Comparison of ENCODE assay signal across 29 cellular contexts in the genomic region with DNA sequence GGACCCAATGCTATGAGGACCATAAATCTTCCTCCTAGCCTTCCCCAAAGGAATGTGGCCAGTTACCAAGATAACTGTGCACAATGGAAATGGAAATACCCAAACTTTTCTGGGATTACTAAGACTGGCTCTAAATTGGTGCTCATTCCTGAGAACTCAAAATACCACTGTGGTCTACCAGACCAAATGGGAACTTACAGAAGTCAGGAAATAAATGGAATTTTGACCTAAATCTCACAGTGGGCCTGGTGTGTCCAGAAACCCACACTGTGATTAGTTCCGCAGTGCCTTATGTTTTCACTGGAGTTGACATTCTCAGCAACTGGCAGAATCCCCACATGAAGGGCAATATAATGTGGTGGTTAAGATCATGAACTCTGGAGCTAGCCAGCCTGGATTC.
DNase-seq lines count a peak whose midpoint lies in the region; ATAC-seq, FAIRE-seq and TF ChIP-seq lines count a peak whose summit lies in the region.
"Had no signal": no experiment of that assay in that cellular context is flagged by ENCODE, and none has a peak within 500 bp of the region (broad histone marks: within the 10 kb centered on the region; RNA-seq: fewer than 3 reads in every experiment).

No MANE protein-coding gene starts in this region.

- H3K4me1 ChIP-seq in GM23248 (ENCODE audit: insufficient read depth), result 0 out of 2 replicates have a peak, but pooled peaks cover 6% of the 10 kb centered on the region
- no peaks in the 10 kb centered on the region for H3K4me1 ChIP-seq in right lobe of liver
- H3K4me1 ChIP-seq in small intestine (ENCODE audit: control insufficient read depth in 2 of 2, insufficient read depth in 1 of 2, low read depth in 1 of 2, low read length in 1 of 2), result no peaks in the 10 kb centered on the region
- H3K4me1 ChIP-seq: Peyer's patch, transverse colon had no signal

- intact Hi-C loops in right lobe of liver (cut with DNase I), result no loop called here

- TF ChIP-seq CTCF in AG10803 (conservative IDR thresholded peaks at IDR 0.05; ENCODE audit: low read length), result no peak
- no peak for TF ChIP-seq CTCF in astrocyte of the cerebellum (IDR thresholded peaks at IDR 0.05; ENCODE audit: low read depth, low read length, missing control alignments)
- no peak for TF ChIP-seq CTCF in right lobe of liver (IDR thresholded peaks at IDR 0.05)

- WGBS in GM23248 (ENCODE audit: low coverage in 1 of 2, low lambda C conversion rate in 2 of 2, missing lambda C conversion rate in 2 of 2), 2 experiments, result 65 to 94% methylated on average over 1 of the region's 1 CpG
- 100% methylated on average over 1 of the region's 1 CpG for WGBS in right lobe of liver (ENCODE audit: insufficient coverage, low coverage, low lambda C conversion rate, missing lambda C conversion rate)
- WGBS in small intestine, 3 donors, result 97 to 100% (median 97%) methylated on average over 1 of the region's 1 CpG

- no peaks in the 10 kb centered on the region for H3K79me2 ChIP-seq in GM23248 (ENCODE audit: insufficient read depth)

- H3K9me3 ChIP-seq in GM23248 (ENCODE audit: low read depth) (no peaks in the 10 kb centered on the region), right lobe of liver (no peaks in the 10 kb centered on the region), small intestine (ENCODE audit: control insufficient read depth, low read depth) (no peaks in the 10 kb centered on the region)
- H3K9me3 ChIP-seq: esophagus muscularis mucosa, Peyer's patch, transverse colon had no signal

- H2AFZ ChIP-seq in GM23248, result no peak overlapping the region

- TF ChIP-seq POLR2A in right lobe of liver (IDR thresholded peaks at IDR 0.05), result no peak

- no peaks in the 10 kb centered on the region for H3K9me2 ChIP-seq in GM23248 (ENCODE audit: insufficient read depth)

- H3K27ac ChIP-seq in GM23248 (no peak overlapping the region), right lobe of liver (no peak overlapping the region), small intestine (ENCODE audit: low read depth in 1 of 2, low read length in 1 of 2) (no peak overlapping the region)
- H3K27ac ChIP-seq: C4-2B, esophagus muscularis mucosa, Peyer's patch, skin epidermis, transverse colon had no signal

- H3K4me2 ChIP-seq in GM23248 (ENCODE audit: unreplicated experiment), result no peak overlapping the region

- no peak for ATAC-seq in right lobe of liver
- ATAC-seq: HCT116; natural killer cell treated with Interleukin-12 subunit alpha and Interleukin-12 subunit beta and Interleukin-15 and Interleukin-18, amount 100 ng/mL, for 72 hours; T-cell had no signal

- H3K27me3 ChIP-seq in GM23248 (replicated peaks; ENCODE audit: insufficient read depth), result no peaks in the 10 kb centered on the region
- no peaks in the 10 kb centered on the region for H3K27me3 ChIP-seq in right lobe of liver
- H3K27me3 ChIP-seq in small intestine (ENCODE audit: control insufficient read depth in 2 of 2, insufficient read depth in 2 of 2, low read length in 2 of 2), result peaks cover 0 to 2% of the 10 kb centered on the region in 2 donors
- H3K27me3 ChIP-seq: esophagus muscularis mucosa, Peyer's patch, transverse colon had no signal

- H3K4me3 ChIP-seq in AG10803 (ENCODE audit: low read length), result no peak overlapping the region
- H3K4me3 ChIP-seq in GM23248, result no peak overlapping the region
- H3K4me3 ChIP-seq in astrocyte of the cerebellum (ENCODE audit: low read depth, low read length), result no peak overlapping the region
- no peak overlapping the region for H3K4me3 ChIP-seq in right lobe of liver
- H3K4me3 ChIP-seq in small intestine (ENCODE audit: low read depth in 1 of 2, low read length in 2 of 2), result no peak overlapping the region
- H3K4me3 ChIP-seq: esophagus muscularis mucosa, Peyer's patch, skin epidermis, transverse colon had no signal

- no peak for FAIRE-seq in small intestine (lab: Jason Lieb, UNC)
- FAIRE-seq: HTR-8/SVneo had no signal

- DNase-seq in AG10803 (ENCODE audit: low read depth), result peak; percentile 95
- DNase-seq in GM23248, result peak; percentile 19
- DNase-seq in astrocyte of the cerebellum (ENCODE audit: low read depth), result peak; percentile 93
- peak; percentile 50 for DNase-seq in myocyte (ENCODE audit: low read depth)
- DNase-seq in right lobe of liver, result no peak
- DNase-seq in DMS 273 treated with DMSO at 0.1 percent for 48 hours (lab: John Stamatoyannopoulos, UW), result no peak
- no peak for DNase-seq in small intestine
- no peak for DNase-seq in dedifferentiated amniotic fluid mesenchymal stem cell (ENCODE audit: extremely low spot score)
- DNase-seq: activated CD4-positive, alpha-beta memory T cell treated with anti-CD3 and anti-CD28 coated beads for 36 hours; activated CD8-positive, alpha-beta memory T cell treated with anti-CD3 and anti-CD28 coated beads, Interleukin-2, amount 50 U/mL, for 4 hours; activated naive CD4-positive, alpha-beta T cell treated with anti-CD3 and anti-CD28 coated beads for 36 hours; amniotic stem cell; Calu3; caudate nucleus; islet precursor cell; KBM-7; NCI-H1417; NCI-H748 treated with DMSO at 0.1 percent for 48 hours; Peyer's patch; SIG-M5; stimulated activated CD4-positive, alpha-beta T cell treated with anti-CD3 and anti-CD28 coated beads, Interleukin-2, amount 100 ng/mL, for 24 hours; T-cell; transverse colon had no signal

- in situ Hi-C loops in GM23248 (cut with MboI), result no loop called here
- in situ Hi-C loops in astrocyte of the cerebellum (cut with HindIII; ENCODE audit: low sequenced_read_pairs), result no loop called here

- no peak overlapping the region for H3K9ac ChIP-seq in GM23248

- H3K36me3 ChIP-seq in GM23248 (ENCODE audit: low read depth) (no peaks in the 10 kb centered on the region), right lobe of liver (no peaks in the 10 kb centered on the region), small intestine (ENCODE audit: control insufficient read depth in 2 of 2, insufficient read depth in 2 of 2, low read length in 2 of 2) (no peaks in the 10 kb centered on the region)
- H3K36me3 ChIP-seq: esophagus muscularis mucosa, Peyer's patch, transverse colon had no signal

- H3F3A ChIP-seq in GM23248 (ENCODE audit: insufficient read depth), result no peaks in the 10 kb centered on the region

- H4K20me1 ChIP-seq in GM23248 (ENCODE audit: insufficient read depth), result no peaks in the 10 kb centered on the region

Comparison
In these comparisons a context has a peak if more than half of its experiments do, and no peak if none do; other contexts are left out.
1. DNase-seq: peak in AG10803 (single experiment), GM23248 (single experiment), astrocyte of the cerebellum (single experiment) and myocyte (single experiment); none in right lobe of liver (0 of 3), DMS 273 treated with DMSO at 0.1 percent for 48 hours (single experiment), small intestine (single experiment) and dedifferentiated amniotic fluid mesenchymal stem cell (single experiment).